Comparison of ENCODE assay signal across 17 cellular contexts in the genomic region with DNA sequence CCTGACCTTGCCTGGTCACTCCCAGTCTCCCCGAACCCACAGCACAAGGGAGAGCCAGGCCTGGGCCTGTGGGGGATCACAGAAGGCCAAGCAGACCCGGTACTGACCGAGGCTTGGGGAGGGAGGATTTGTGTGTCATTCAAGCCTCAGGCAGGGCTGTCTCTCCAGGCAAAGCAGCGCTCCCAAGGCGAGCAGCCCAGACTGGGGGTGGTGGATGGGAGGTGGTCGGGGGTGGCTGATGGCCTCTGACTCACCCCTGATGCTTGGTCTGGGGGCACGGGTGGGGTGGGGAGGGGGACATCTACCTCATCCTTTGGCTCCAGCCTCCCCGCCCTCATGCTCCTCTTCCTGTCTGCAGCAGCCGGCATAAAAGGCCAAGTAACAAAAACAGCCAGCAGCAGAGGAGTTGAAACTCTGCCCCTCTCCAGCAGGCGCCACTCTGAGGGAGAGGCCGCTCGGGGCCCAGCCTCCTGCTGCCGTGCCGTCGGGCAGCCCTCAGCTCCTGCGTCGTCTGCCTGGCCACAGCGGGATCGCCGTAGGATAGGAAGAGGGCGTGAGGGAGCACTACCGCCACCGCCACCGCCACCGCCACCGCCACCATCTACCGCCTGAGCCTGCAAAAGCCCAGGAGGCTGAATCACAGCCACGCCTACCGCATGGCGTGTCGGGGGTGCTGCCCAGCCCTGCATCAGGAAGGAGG.
DNase-seq lines count a peak whose midpoint lies in the region; ATAC-seq and TF ChIP-seq lines count a peak whose summit lies in the region.
"Had no signal": no experiment of that assay in that cellular context is flagged by ENCODE, and none has a peak within 500 bp of the region (broad histone marks: within the 10 kb centered on the region; RNA-seq: fewer than 3 reads in every experiment).

No MANE protein-coding gene starts in this region.

- no peak for TF ChIP-seq POLR2A in sigmoid colon (IDR thresholded peaks at IDR 0.05)

- H3K4me1 ChIP-seq in sigmoid colon = no peaks in the 10 kb centered on the region
- H3K4me1 ChIP-seq: breast epithelium had no signal

- H3K27ac Mint-ChIP-seq in stimulated activated naive B cell treated with anti-CD40 and anti-IgM and Interleukin-4, amounts not matched to agents 10 μg/mL and 1 μg/mL and 100 μg/mL, for 72 hours = no peak overlapping the region
- H3K27ac Mint-ChIP-seq: activated CD8-positive, alpha-beta T cell treated with anti-CD3 and anti-CD28 coated beads for 36 hours; activated naive CD8-positive, alpha-beta T cell had no signal

- H3K27me3 Mint-ChIP-seq in stimulated activated naive B cell treated with anti-CD40 and anti-IgM and Interleukin-4, amounts not matched to agents 10 μg/mL and 1 μg/mL and 100 μg/mL, for 72 hours = peaks cover 28 to 33% of the 10 kb centered on the region in 2 donors
- H3K27me3 Mint-ChIP-seq: activated CD8-positive, alpha-beta T cell treated with anti-CD3 and anti-CD28 coated beads for 36 hours; activated naive CD8-positive, alpha-beta T cell had no signal

- H3K9me3 ChIP-seq in sigmoid colon = no peaks in the 10 kb centered on the region
- H3K9me3 ChIP-seq: breast epithelium had no signal

- H3K9me3 Mint-ChIP-seq in stimulated activated naive B cell treated with anti-CD40 and anti-IgM and Interleukin-4, amounts not matched to agents 10 μg/mL and 1 μg/mL and 100 μg/mL, for 72 hours = no peaks in the 10 kb centered on the region
- H3K9me3 Mint-ChIP-seq: activated CD8-positive, alpha-beta T cell treated with anti-CD3 and anti-CD28 coated beads for 36 hours; activated T-cell treated with anti-CD3 and anti-CD28 coated beads, Interleukin-2, amount 50 U/mL, for 4 hours had no signal

- no peak for TF ChIP-seq CTCF in sigmoid colon (IDR thresholded peaks at IDR 0.05)

- peaks cover 0 to 23% (median 0%) of the 10 kb centered on the region in 3 donors for H3K27me3 ChIP-seq in sigmoid colon

- intact Hi-C loops in sigmoid colon (cut with DNase I) = no loop called here

- no peaks in the 10 kb centered on the region for H3K4me1 Mint-ChIP-seq in stimulated activated naive B cell treated with anti-CD40 and anti-IgM and Interleukin-4, amounts not matched to agents 10 μg/mL and 1 μg/mL and 100 μg/mL, for 72 hours

- H3K4me3 Mint-ChIP-seq in stimulated activated naive B cell treated with anti-CD40 and anti-IgM and Interleukin-4, amounts not matched to agents 10 μg/mL and 1 μg/mL and 100 μg/mL, for 72 hours = no peak overlapping the region
- H3K4me3 Mint-ChIP-seq: activated CD8-positive, alpha-beta T cell treated with anti-CD3 and anti-CD28 coated beads for 36 hours; activated naive CD8-positive, alpha-beta T cell; activated T-cell treated with anti-CD3 and anti-CD28 coated beads, Interleukin-2, amount 50 U/mL, for 4 hours had no signal

- no peak overlapping the region for H3K4me3 ChIP-seq in sigmoid colon
- H3K4me3 ChIP-seq: breast epithelium had no signal

- 39 to 47% methylated on average over 31 of the region's 31 CpGs for WGBS in sigmoid colon, 2 donors

- H3K36me3 ChIP-seq in sigmoid colon = no peaks in the 10 kb centered on the region
- H3K36me3 ChIP-seq: breast epithelium, WERI-Rb-1 had no signal

- H3K36me3 Mint-ChIP-seq in stimulated activated naive B cell treated with anti-CD40 and anti-IgM and Interleukin-4, amounts not matched to agents 10 μg/mL and 1 μg/mL and 100 μg/mL, for 72 hours = no peaks in the 10 kb centered on the region
- H3K36me3 Mint-ChIP-seq: activated naive CD8-positive, alpha-beta T cell had no signal

- ATAC-seq in stimulated activated naive B cell treated with anti-CD40 and anti-IgM and Interleukin-4, amounts not matched to agents 10 μg/mL and 1 μg/mL and 100 μg/mL, for 72 hours (replicated peaks) = no peak
- ATAC-seq in HG03045 (IDR thresholded peaks at IDR 0.05; ENCODE audit: unreplicated experiment) = no peak
- ATAC-seq: activated CD8-positive, alpha-beta T cell treated with anti-CD3 and anti-CD28 coated beads for 36 hours; activated T-cell treated with anti-CD3 and anti-CD28 coated beads, Interleukin-2, amount 50 U/mL, for 4 hours had no signal

- TF ChIP-seq EP300 in sigmoid colon (IDR thresholded peaks at IDR 0.05) = no peak

- no peak overlapping the region for H3K27ac ChIP-seq in sigmoid colon
- H3K27ac ChIP-seq: RWPE1, WERI-Rb-1 had no signal

- DNase-seq in H4 (ENCODE audit: low spot score) = peak; percentile 32
- peak; percentile 36 for DNase-seq in NCI-H69 (lab: John Stamatoyannopoulos, UW)
- DNase-seq in iPS-NIHi11 (ENCODE audit: low spot score) = peak; percentile 77
- peak; percentile 50 for DNase-seq in sigmoid colon
- DNase-seq in NCI-H1436 treated with DMSO at 0.1 percent for 48 hours (lab: John Stamatoyannopoulos, UW) = no peak
- no peak for DNase-seq in stimulated activated naive B cell treated with anti-CD40 and anti-IgM and Interleukin-4, amounts not matched to agents 10 μg/mL and 1 μg/mL and 100 μg/mL, for 72 hours
- DNase-seq: activated CD8-positive, alpha-beta T cell treated with anti-CD3 and anti-CD28 coated beads for 36 hours; activated T-cell treated with anti-CD3 and anti-CD28 coated beads, Interleukin-2, amount 50 U/mL, for 4 hours; NCI-H1417 treated with DMSO at 0.1 percent for 48 hours; NK-92 treated with Interleukin-12 subunit alpha and Interleukin-12 subunit beta, amount 100 ng/mL, for 24 hours; occipital lobe; stimulated activated CD4-positive, alpha-beta T cell treated with anti-CD3 and anti-CD28 coated beads, Interleukin-4, amount 100 ng/mL, for 24 hours; WERI-Rb-1 had no signal

Comparison
In these comparisons a context has a peak if more than half of its experiments do, and no peak if none do; other contexts are left out.
1. DNase-seq: peak in H4 (single experiment), NCI-H69 (single experiment), iPS-NIHi11 (single experiment) and sigmoid colon (single experiment); none in NCI-H1436 treated with DMSO at 0.1 percent for 48 hours (single experiment) and stimulated activated naive B cell treated with anti-CD40 and anti-IgM and Interleukin-4, amounts not matched to agents 10 μg/mL and 1 μg/mL and 100 μg/mL, for 72 hours (single experiment).